In genomic region chr10:133361227-133361626, GRCh38 we compare ENCODE assay signal across 1 cellular context.
TF ChIP-seq lines count a peak whose summit lies in the region.

No MANE protein-coding gene starts in this region.

TF ChIP-seq in HepG2, 621 proteins besides CTCF, POLR2A, EP300 and RAD21:
- TF ChIP-seq ZNF383 (CRISPR knock-in tag; IDR thresholded peaks at IDR 0.05; ENCODE audit: borderline replicate concordance) (no peak), ZNF570 (CRISPR knock-in tag; IDR thresholded peaks at IDR 0.05; ENCODE audit: borderline replicate concordance) (no peak), MIER3 (CRISPR knock-in tag; IDR thresholded peaks at IDR 0.05; ENCODE audit: borderline replicate concordance) (no peak), ZMYM3 (CRISPR knock-in tag; IDR thresholded peaks at IDR 0.05) (no peak), SOX6 (IDR thresholded peaks at IDR 0.05) (no peak), SOX6 (CRISPR knock-in tag; IDR thresholded peaks at IDR 0.05) (no peak), PHB2 (IDR thresholded peaks at IDR 0.05; ENCODE audit: partially characterized antibody) (no peak), ZNF639 (CRISPR knock-in tag; conservative IDR thresholded peaks at IDR 0.05) (no peak), BRD4 (CRISPR knock-in tag; IDR thresholded peaks at IDR 0.05) (no peak), RFXANK (CRISPR knock-in tag; IDR thresholded peaks at IDR 0.05) (no peak), ZNF775 (CRISPR knock-in tag; IDR thresholded peaks at IDR 0.05; ENCODE audit: borderline replicate concordance) (no peak), JUN (CRISPR knock-in tag; IDR thresholded peaks at IDR 0.05) (no peak), ZFP90 (CRISPR knock-in tag; IDR thresholded peaks at IDR 0.05; ENCODE audit: borderline replicate concordance) (no peak), POLR2AphosphoS5 (IDR thresholded peaks at IDR 0.05; ENCODE audit: low read depth, low read length) (0 out of 2 replicates have a peak, but pooled peaks have one; percentile 46), KAT2B (IDR thresholded peaks at IDR 0.05; ENCODE audit: borderline replicate concordance, low read depth, low read length) (no peak), MTERF4 (CRISPR knock-in tag; IDR thresholded peaks at IDR 0.05) (no peak), POLR2G (IDR thresholded peaks at IDR 0.05; ENCODE audit: low read depth, low read length) (peak; percentile 46; the same call in 1 of the 2 replicates), ISL2 (CRISPR knock-in tag; IDR thresholded peaks at IDR 0.05) (no peak), ZNF720 (CRISPR knock-in tag; IDR thresholded peaks at IDR 0.05) (no peak), ATF4 (CRISPR knock-in tag; IDR thresholded peaks at IDR 0.05) (no peak), ZSCAN25 (CRISPR knock-in tag; IDR thresholded peaks at IDR 0.05) (no peak), XRCC5 (optimal IDR thresholded peaks at IDR 0.05; ENCODE audit: low read length) (no peak), PRPF4 (IDR thresholded peaks at IDR 0.05; ENCODE audit: low read depth, low read length, poor library complexity, severe bottlenecking) (no peak), ZNF264 (CRISPR knock-in tag; IDR thresholded peaks at IDR 0.05) (peak; percentile 78), RBM22 (optimal IDR thresholded peaks at IDR 0.05; ENCODE audit: low read length) (peak; percentile 25)
- TF ChIP-seq, protein P1, sequence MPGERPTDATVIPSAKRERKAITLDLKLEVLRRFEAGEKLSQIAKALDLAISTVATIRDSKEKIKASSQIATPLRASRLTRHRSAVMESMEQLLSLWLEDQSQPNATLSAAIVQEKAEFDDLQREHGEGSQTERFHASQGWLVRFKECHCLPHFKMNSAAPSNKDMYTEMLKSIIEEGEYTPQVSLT (CRISPR knock-in tag; IDR thresholded peaks at IDR 0.05; ENCODE audit: borderline replicate concordance, low read depth) = no peak
- TF ChIP-seq, protein P2, sequence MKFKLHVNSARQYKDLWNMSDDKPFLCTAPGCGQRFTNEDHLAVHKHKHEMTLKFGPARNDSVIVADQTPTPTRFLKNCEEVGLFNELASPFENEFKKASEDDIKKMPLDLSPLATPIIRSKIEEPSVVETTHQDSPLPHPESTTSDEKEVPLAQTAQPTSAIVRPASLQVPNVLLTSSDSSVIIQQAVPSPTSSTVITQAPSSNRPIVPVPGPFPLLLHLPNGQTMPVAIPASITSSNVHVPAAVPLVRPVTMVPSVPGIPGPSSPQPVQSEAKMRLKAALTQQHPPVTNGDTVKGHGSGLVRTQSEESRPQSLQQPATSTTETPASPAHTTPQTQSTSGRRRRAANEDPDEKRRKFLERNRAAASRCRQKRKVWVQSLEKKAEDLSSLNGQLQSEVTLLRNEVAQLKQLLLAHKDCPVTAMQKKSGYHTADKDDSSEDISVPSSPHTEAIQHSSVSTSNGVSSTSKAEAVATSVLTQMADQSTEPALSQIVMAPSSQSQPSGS (CRISPR knock-in tag; IDR thresholded peaks at IDR 0.05) = no peak
